ENCODE assay signal across 26 cellular contexts in the genomic region with DNA sequence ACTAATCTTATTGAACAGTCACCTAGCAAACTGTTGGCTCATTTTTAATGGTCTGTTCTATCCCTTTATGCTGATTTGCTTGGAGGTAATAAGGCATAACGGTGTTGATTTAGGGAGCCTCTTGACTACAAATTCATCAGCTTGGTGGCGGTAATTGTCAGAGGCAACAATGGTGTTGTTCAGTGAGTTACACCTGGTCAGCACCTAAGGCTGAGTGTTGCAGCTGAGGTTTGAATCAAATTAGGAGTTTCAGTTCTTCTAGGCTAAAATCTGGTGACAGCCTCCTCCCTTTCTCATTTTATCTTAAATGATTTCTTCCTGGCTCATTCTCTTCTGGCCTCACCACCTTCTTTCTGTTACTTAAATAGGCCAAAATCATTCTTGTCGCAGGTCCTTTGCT. TPM values are rescaled to one million over a fixed set of nuclear protein-coding genes. Genes with fewer than 3 reads are reported as not detected.
A peak's percentile ranks its signal among the peaks of the same experiment; 100 is the strongest.
DNase-seq lines count a peak whose midpoint lies in the region; ATAC-seq and TF ChIP-seq lines count a peak whose summit lies in the region.
"Had no signal": no experiment of that assay in that cellular context is flagged by ENCODE, and none has a peak within 500 bp of the region (broad histone marks: within the 10 kb centered on the region; RNA-seq: fewer than 3 reads in every experiment).

No MANE protein-coding gene starts in this region.

- no peaks in the 10 kb centered on the region for H3K36me3 Mint-ChIP-seq in activated naive CD4-positive, alpha-beta T cell treated with anti-CD3 and anti-CD28 coated beads, Interleukin-2, amount 50 U/mL, for 72 hours
- H3K36me3 Mint-ChIP-seq in natural killer cell: no peaks in the 10 kb centered on the region
- H3K36me3 Mint-ChIP-seq: activated naive CD4-positive, alpha-beta T cell treated with anti-CD3 and anti-CD28 coated beads, Interleukin-2, amount 50 U/mL, for 24 hours; immature natural killer cell had no signal

- no peaks in the 10 kb centered on the region for H3K4me1 Mint-ChIP-seq in natural killer cell
- H3K4me1 Mint-ChIP-seq: activated CD4-positive, alpha-beta memory T cell treated with anti-CD3 and anti-CD28 coated beads, Interleukin-2, amount 10 ng/mL, durations not matched to agents 7 days and 5 days; activated naive CD4-positive, alpha-beta T cell treated with anti-CD3 and anti-CD28 coated beads, Interleukin-2, amount 50 U/mL, for 24 hours; immature natural killer cell had no signal

- no peak overlapping the region for H3K27ac ChIP-seq in thyroid gland
- H3K27ac ChIP-seq: C4-2B, heart left ventricle, transverse colon had no signal

- intact Hi-C loops in thyroid gland (cut with DNase I) (no loop called here), natural killer cell (cut with micrococcal nuclease) (no loop called here)

- WGBS in thyroid gland, 2 donors: 61 to 70% methylated on average over 3 of the region's 3 CpGs

- TF ChIP-seq POLR2A in thyroid gland (IDR thresholded peaks at IDR 0.05): no peak

- no peaks in the 10 kb centered on the region for H3K27me3 Mint-ChIP-seq in natural killer cell (ENCODE audit: low read depth in 2 of 2)
- H3K27me3 Mint-ChIP-seq: activated CD4-positive, alpha-beta memory T cell treated with anti-CD3 and anti-CD28 coated beads, Interleukin-2, amount 10 ng/mL, durations not matched to agents 7 days and 5 days had no signal

- ATAC-seq in HG02938 (IDR thresholded peaks at IDR 0.05; ENCODE audit: unreplicated experiment): peak; percentile 57
- ATAC-seq in activated naive CD4-positive, alpha-beta T cell treated with anti-CD3 and anti-CD28 coated beads, Interleukin-2, amount 50 U/mL, for 72 hours: no peak
- ATAC-seq in natural killer cell: no peak
- ATAC-seq: activated T-cell treated with anti-CD3 and anti-CD28 coated beads, Interleukin-2, amount 50 U/mL, for 4 hours; heart left ventricle; left ventricle myocardium superior; Right ventricle myocardium inferior; sciatic nerve had no signal

- no peak overlapping the region for H3K4me3 ChIP-seq in thyroid gland (replicated peaks in 1 of 3)
- H3K4me3 ChIP-seq: HAP-1, heart left ventricle, transverse colon had no signal

- no peak overlapping the region for H3K4me3 Mint-ChIP-seq in natural killer cell
- H3K4me3 Mint-ChIP-seq: activated CD4-positive, alpha-beta memory T cell treated with anti-CD3 and anti-CD28 coated beads, Interleukin-2, amount 10 ng/mL, durations not matched to agents 7 days and 5 days; activated naive CD4-positive, alpha-beta T cell treated with anti-CD3 and anti-CD28 coated beads, Interleukin-2, amount 50 U/mL, for 24 hours; activated T-cell treated with anti-CD3 and anti-CD28 coated beads, Interleukin-2, amount 50 U/mL, for 4 hours; immature natural killer cell; T-helper 1 cell treated with Interleukin-12 subunit alpha and Interleukin-12 subunit beta and Interleukin-4 antibody, amounts not matched to agents 30 μg/mL and 1 μg/mL, for 36 hours had no signal

- no peaks in the 10 kb centered on the region for H3K36me3 ChIP-seq in thyroid gland
- H3K36me3 ChIP-seq: HAP-1, heart left ventricle, transverse colon had no signal

- no peaks in the 10 kb centered on the region for H3K27me3 ChIP-seq in thyroid gland
- H3K27me3 ChIP-seq: transverse colon had no signal

- H3K9me3 Mint-ChIP-seq in activated naive CD4-positive, alpha-beta T cell treated with anti-CD3 and anti-CD28 coated beads, Interleukin-2, amount 50 U/mL, for 72 hours: no peaks in the 10 kb centered on the region
- H3K9me3 Mint-ChIP-seq in natural killer cell: no peaks in the 10 kb centered on the region
- H3K9me3 Mint-ChIP-seq: activated CD4-positive, alpha-beta memory T cell treated with anti-CD3 and anti-CD28 coated beads, Interleukin-2, amount 10 ng/mL, durations not matched to agents 7 days and 5 days; activated naive CD4-positive, alpha-beta T cell treated with anti-CD3 and anti-CD28 coated beads, Interleukin-2, amount 50 U/mL, for 24 hours; activated T-cell treated with anti-CD3 and anti-CD28 coated beads, Interleukin-2, amount 50 U/mL, for 4 hours; T-helper 1 cell treated with Interleukin-12 subunit alpha and Interleukin-12 subunit beta and Interleukin-4 antibody, amounts not matched to agents 30 μg/mL and 1 μg/mL, for 36 hours had no signal

- TF ChIP-seq CTCF in thyroid gland (IDR thresholded peaks at IDR 0.05) (no peak), natural killer cell (IDR thresholded peaks at IDR 0.05) (no peak)

- no peak overlapping the region for H3K27ac Mint-ChIP-seq in activated naive CD4-positive, alpha-beta T cell treated with anti-CD3 and anti-CD28 coated beads, Interleukin-2, amount 50 U/mL, for 72 hours
- no peak overlapping the region for H3K27ac Mint-ChIP-seq in natural killer cell
- H3K27ac Mint-ChIP-seq: activated CD4-positive, alpha-beta memory T cell treated with anti-CD3 and anti-CD28 coated beads, Interleukin-2, amount 10 ng/mL, durations not matched to agents 7 days and 5 days; activated naive CD4-positive, alpha-beta T cell treated with anti-CD3 and anti-CD28 coated beads, Interleukin-2, amount 50 U/mL, for 24 hours; immature natural killer cell; T-helper 1 cell treated with Interleukin-12 subunit alpha and Interleukin-12 subunit beta and Interleukin-4 antibody, amounts not matched to agents 30 μg/mL and 1 μg/mL, for 36 hours had no signal

- DNase-seq in DMS153 treated with DMSO at 0.1 percent for 48 hours (lab: John Stamatoyannopoulos, UW; ENCODE audit: unreplicated experiment) (peak; percentile 86), NCI-H187 (lab: John Stamatoyannopoulos, UW) (peak; percentile 6 to 41), NCI-H748 treated with DMSO at 0.1 percent for 48 hours (lab: John Stamatoyannopoulos, UW) (peak; percentile 87), thyroid gland (no peak), midbrain (lab: John Stamatoyannopoulos, UW) (no peak), natural killer cell (no peak)
- no peak for DNase-seq in activated naive CD4-positive, alpha-beta T cell treated with anti-CD3 and anti-CD28 coated beads, Interleukin-2, amount 50 U/mL, for 72 hours (ENCODE audit: low spot score in 2 of 2)
- DNase-seq: activated CD4-positive, alpha-beta memory T cell treated with anti-CD3 and anti-CD28 coated beads, Interleukin-2, amount 10 ng/mL, durations not matched to agents 7 days and 5 days; activated T-cell treated with anti-CD3 and anti-CD28 coated beads, Interleukin-2, amount 50 U/mL, for 4 hours; DMS 273 treated with DMSO at 0.1 percent for 48 hours; heart left ventricle; immature natural killer cell; Kasumi-1; left ventricle myocardium superior; NCI-H2171; nucleus accumbens; stimulated activated naive CD4-positive, alpha-beta T cell treated with Interleukin-2 at 50 U/mL for 16 hours; transverse colon had no signal

- no peaks in the 10 kb centered on the region for H3K4me1 ChIP-seq in thyroid gland
- H3K4me1 ChIP-seq: heart left ventricle, transverse colon had no signal

- no peaks in the 10 kb centered on the region for H3K9me3 ChIP-seq in thyroid gland
- H3K9me3 ChIP-seq: HAP-1, heart left ventricle, transverse colon had no signal

RNA-seq across cellular contexts. Expression of gene SP8, which starts 42.3 kb away (rescaled TPM):
- total RNA-seq in thyroid gland: not detected
- total RNA-seq in activated naive CD4-positive, alpha-beta T cell treated with anti-CD3 and anti-CD28 coated beads, Interleukin-2, amount 50 U/mL, for 72 hours: not detected
- not detected for total RNA-seq in natural killer cell
- total RNA-seq: activated CD4-positive, alpha-beta memory T cell treated with anti-CD3 and anti-CD28 coated beads, Interleukin-2, amount 10 ng/mL, durations not matched to agents 7 days and 5 days; activated T-cell treated with anti-CD3 and anti-CD28 coated beads, Interleukin-2, amount 50 U/mL, for 4 hours; heart left ventricle; HT-29; left ventricle myocardium superior; Right ventricle myocardium inferior; sciatic nerve; transverse colon had no signal

Comparison
In these comparisons a context has a peak if more than half of its experiments do, and no peak if none do; other contexts are left out.
1. DNase-seq: peak in DMS153 treated with DMSO at 0.1 percent for 48 hours (single experiment), NCI-H187 (2 of 2) and NCI-H748 treated with DMSO at 0.1 percent for 48 hours (single experiment); none in thyroid gland (0 of 2), activated naive CD4-positive, alpha-beta T cell treated with anti-CD3 and anti-CD28 coated beads, Interleukin-2, amount 50 U/mL, for 72 hours (0 of 2), midbrain (single experiment) and natural killer cell (single experiment).